1 cellular context compared by ENCODE assay signal in the genomic region with DNA sequence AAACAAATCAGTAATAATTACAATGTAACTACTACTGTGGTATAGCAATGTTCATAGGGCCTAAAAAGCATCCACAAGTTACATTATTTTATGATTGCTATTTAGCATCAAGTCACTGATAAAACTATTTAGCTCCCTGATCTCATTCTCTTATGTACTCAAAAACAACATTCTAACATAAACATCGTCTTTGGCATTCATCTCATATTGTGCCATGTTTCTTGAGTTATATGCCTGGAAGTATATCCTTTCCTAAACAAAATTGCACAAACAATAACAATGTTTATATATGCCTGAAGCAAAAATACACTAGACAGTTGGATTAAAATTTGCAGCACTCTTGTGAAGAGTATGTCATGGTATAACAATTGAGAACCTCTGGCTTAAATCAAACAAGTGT.
TF ChIP-seq lines count a peak whose summit lies in the region.

No MANE protein-coding gene starts in this region.

TF ChIP-seq in IMR-90, 13 proteins besides CTCF, POLR2A, EP300 and RAD21:
- no peak for TF ChIP-seq MAZ (IDR thresholded peaks at IDR 0.05; ENCODE audit: borderline replicate concordance, low read depth, low read length)
- no peak for TF ChIP-seq NFE2L2 (IDR thresholded peaks at IDR 0.05; ENCODE audit: low read depth, low read length)
- TF ChIP-seq, protein P1, sequence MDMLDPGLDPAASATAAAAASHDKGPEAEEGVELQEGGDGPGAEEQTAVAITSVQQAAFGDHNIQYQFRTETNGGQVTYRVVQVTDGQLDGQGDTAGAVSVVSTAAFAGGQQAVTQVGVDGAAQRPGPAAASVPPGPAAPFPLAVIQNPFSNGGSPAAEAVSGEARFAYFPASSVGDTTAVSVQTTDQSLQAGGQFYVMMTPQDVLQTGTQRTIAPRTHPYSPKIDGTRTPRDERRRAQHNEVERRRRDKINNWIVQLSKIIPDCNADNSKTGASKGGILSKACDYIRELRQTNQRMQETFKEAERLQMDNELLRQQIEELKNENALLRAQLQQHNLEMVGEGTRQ (IDR thresholded peaks at IDR 0.05; ENCODE audit: low read depth, low read length): no peak
- TF ChIP-seq, protein P2, sequence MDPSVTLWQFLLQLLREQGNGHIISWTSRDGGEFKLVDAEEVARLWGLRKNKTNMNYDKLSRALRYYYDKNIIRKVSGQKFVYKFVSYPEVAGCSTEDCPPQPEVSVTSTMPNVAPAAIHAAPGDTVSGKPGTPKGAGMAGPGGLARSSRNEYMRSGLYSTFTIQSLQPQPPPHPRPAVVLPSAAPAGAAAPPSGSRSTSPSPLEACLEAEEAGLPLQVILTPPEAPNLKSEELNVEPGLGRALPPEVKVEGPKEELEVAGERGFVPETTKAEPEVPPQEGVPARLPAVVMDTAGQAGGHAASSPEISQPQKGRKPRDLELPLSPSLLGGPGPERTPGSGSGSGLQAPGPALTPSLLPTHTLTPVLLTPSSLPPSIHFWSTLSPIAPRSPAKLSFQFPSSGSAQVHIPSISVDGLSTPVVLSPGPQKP (IDR thresholded peaks at IDR 0.05; ENCODE audit: borderline replicate concordance, low read depth, low read length): no peak
- TF ChIP-seq RCOR1 (IDR thresholded peaks at IDR 0.05; ENCODE audit: insufficient replicate concordance, low read length): no peak
- TF ChIP-seq CHD1 (IDR thresholded peaks at IDR 0.05; ENCODE audit: low read depth, low read length): no peak
- TF ChIP-seq CEBPB (IDR thresholded peaks at IDR 0.05; ENCODE audit: low read depth, low read length): no peak
- TF ChIP-seq FOS (IDR thresholded peaks at IDR 0.05; ENCODE audit: low read depth, low read length): no peak
- TF ChIP-seq SMC3 (IDR thresholded peaks at IDR 0.05; ENCODE audit: low read depth, low read length): no peak
- TF ChIP-seq MXI1 (IDR thresholded peaks at IDR 0.05; ENCODE audit: borderline replicate concordance, low read depth, low read length): no peak
- no peak for TF ChIP-seq BHLHE40 (IDR thresholded peaks at IDR 0.05; ENCODE audit: low read depth, low read length)
- TF ChIP-seq MAFK (IDR thresholded peaks at IDR 0.05; ENCODE audit: low read depth, low read length): no peak
- TF ChIP-seq RFX5 (IDR thresholded peaks at IDR 0.05; ENCODE audit: low read depth, low read length): no peak
